ENCODE assay signal across 17 cellular contexts in genomic region chr21:37393030-37393429, GRCh38.
"Had no signal": no experiment of that assay in that cellular context is flagged by ENCODE, and none has a peak within 500 bp of the region (broad histone marks: within the 10 kb centered on the region; RNA-seq: fewer than 3 reads in every experiment).

No MANE protein-coding gene starts in this region.

- DNase-seq: activated CD4-positive, alpha-beta T cell treated with anti-CD3 and anti-CD28 coated beads for 4 hours; activated effector memory CD4-positive, alpha-beta T cell treated with Interleukin-2 at 50 U/mL for 16 hours; dermis blood vessel endothelial cell; heart left ventricle; left cardiac atrium; lower lobe of right lung; ovary; right lobe of liver; stomach; testis; upper lobe of right lung; WERI-Rb-1 had no signal

- FAIRE-seq: astrocyte, bronchial epithelial cell, frontal cortex had no signal

- ATAC-seq: heart left ventricle, left cardiac atrium, lower lobe of right lung, SK-N-SH treated with all-trans-retinoic acid at 6 μM for 48 hours had no signal

- H3K36me3 ChIP-seq: heart left ventricle, lower lobe of right lung, neural progenitor cell, ovary, right lobe of liver, stomach, upper lobe of right lung had no signal

- H3K27ac ChIP-seq: heart left ventricle, lower lobe of right lung, neural progenitor cell, ovary, right lobe of liver, stomach, testis, upper lobe of right lung, WERI-Rb-1 had no signal

- H3K4me1 Mint-ChIP-seq: neural progenitor cell had no signal

- H3K27me3 ChIP-seq: heart left ventricle, neural progenitor cell, ovary, right lobe of liver, stomach, testis, upper lobe of right lung had no signal

- H3K4me3 Mint-ChIP-seq: neural progenitor cell had no signal

- H3K9me3 ChIP-seq: heart left ventricle, lower lobe of right lung, ovary, right lobe of liver, stomach, testis, upper lobe of right lung had no signal

- H2AFZ ChIP-seq: neural progenitor cell had no signal

- H3K9ac ChIP-seq: neural progenitor cell had no signal

- H3K4me3 ChIP-seq: heart left ventricle, lower lobe of right lung, neural progenitor cell, ovary, right lobe of liver, stomach, testis, upper lobe of right lung had no signal

- H3K27ac Mint-ChIP-seq: neural progenitor cell had no signal

- H3K4me2 ChIP-seq: neural progenitor cell had no signal
